Comparison of ENCODE assay signal across 8 cellular contexts in genomic region chr10:99430116-99430450, GRCh38. TPM values are rescaled to one million over a fixed set of nuclear protein-coding genes. Genes with fewer than 3 reads are reported as not detected.
DNase-seq lines count a peak whose midpoint lies in the region; ATAC-seq and TF ChIP-seq lines count a peak whose summit lies in the region.

No MANE protein-coding gene starts in this region.

- DNase-seq in activated naive CD4-positive, alpha-beta T cell treated with anti-CD3 and anti-CD28 coated beads, Interleukin-2, amount 50 U/mL, for 72 hours (ENCODE audit: low spot score in 2 of 2): no peak
- DNase-seq in GM10248 (ENCODE audit: extremely low spot score): no peak
- DNase-seq in effector CD8-positive, alpha-beta T cell (lab: John Stamatoyannopoulos, UW): no peak
- no peak for DNase-seq in cortex of kidney (lab: John Stamatoyannopoulos, UW)

- peaks cover 8% of the 10 kb centered on the region for H3K36me3 ChIP-seq in iPS-20b (ENCODE audit: insufficient read depth, low read depth, low read length)
- peaks cover 7 to 9% of the 10 kb centered on the region in 2 donors for H3K36me3 ChIP-seq in stomach smooth muscle (ENCODE audit: control insufficient read depth in 2 of 2, insufficient read depth in 2 of 2, low read length in 2 of 2)

- H3K27ac ChIP-seq in iPS-20b (ENCODE audit: low read length) (peak overlapping the region; percentile 46), stomach smooth muscle (ENCODE audit: low read length) (peak overlapping the region; percentile 81)

- H3K9me3 ChIP-seq in iPS-20b (ENCODE audit: insufficient read depth, low read depth, low read length): no peaks in the 10 kb centered on the region
- no peaks in the 10 kb centered on the region for H3K9me3 ChIP-seq in stomach smooth muscle (ENCODE audit: control insufficient read depth in 2 of 2, low read length in 2 of 2)

- ATAC-seq in GM19025 (IDR thresholded peaks at IDR 0.05; ENCODE audit: low read depth, unreplicated experiment): peak; percentile 4
- peak; percentile 21 for ATAC-seq in HG03045 (IDR thresholded peaks at IDR 0.05; ENCODE audit: unreplicated experiment)
- ATAC-seq in activated naive CD4-positive, alpha-beta T cell treated with anti-CD3 and anti-CD28 coated beads, Interleukin-2, amount 50 U/mL, for 72 hours: peak in 1 of 2 donors; percentile 7

- H3K4me1 ChIP-seq in iPS-20b (ENCODE audit: insufficient read depth, low read length): peaks cover 6% of the 10 kb centered on the region; the same call in 1 of the 2 replicates
- peaks cover 34% of the 10 kb centered on the region for H3K4me1 ChIP-seq in stomach smooth muscle (ENCODE audit: control insufficient read depth, insufficient read depth, low read length)

- H3K27ac Mint-ChIP-seq in activated naive CD4-positive, alpha-beta T cell treated with anti-CD3 and anti-CD28 coated beads, Interleukin-2, amount 50 U/mL, for 72 hours: peak overlapping the region; percentile 97 to 99

- CTCF ChIA-PET in GM10248 (lab: Yijun Ruan, JAX): interaction anchor here (1.0 to 2.2 kb wide), 8 partner anchors 9 to 962 kb away, joined by 3 to 10 read pairs (median 4); no protein-coding TSS in a partner anchor

- TF ChIP-seq CTCF in GM10248 (IDR thresholded peaks at IDR 0.05; ENCODE audit: control extremely low read depth, extremely low read depth, low read depth, missing control alignments): no peak

- H3K9ac ChIP-seq in iPS-20b (ENCODE audit: low read depth, low read length): peak overlapping the region; percentile 92
- peak overlapping the region; percentile 88 to 94 for H3K9ac ChIP-seq in stomach smooth muscle (ENCODE audit: low read length in 2 of 2)

- H3K4me3 ChIP-seq in iPS-20b (ENCODE audit: low read length): peak overlapping the region; percentile 93
- H3K4me3 ChIP-seq in stomach smooth muscle (ENCODE audit: low read length in 2 of 2): peak overlapping the region; percentile 97 to 99

- POLR2A ChIA-PET in GM10248 (lab: Yijun Ruan, JAX): interaction anchor here (0.7 kb wide), 1 partner anchor 13 kb away, joined by 8 read pairs; no protein-coding TSS in a partner anchor

- no peaks in the 10 kb centered on the region for H3K9me3 Mint-ChIP-seq in activated naive CD4-positive, alpha-beta T cell treated with anti-CD3 and anti-CD28 coated beads, Interleukin-2, amount 50 U/mL, for 72 hours

- no peaks in the 10 kb centered on the region for H3K27me3 ChIP-seq in iPS-20b (ENCODE audit: insufficient read depth, low read length)
- H3K27me3 ChIP-seq in stomach smooth muscle (ENCODE audit: control insufficient read depth in 1 of 2, insufficient read depth in 2 of 2, low read length in 2 of 2): no peaks in the 10 kb centered on the region

- peaks cover 14 to 21% of the 10 kb centered on the region in 2 donors for H3K36me3 Mint-ChIP-seq in activated naive CD4-positive, alpha-beta T cell treated with anti-CD3 and anti-CD28 coated beads, Interleukin-2, amount 50 U/mL, for 72 hours

RNA-seq across cellular contexts. Expression of gene GOT1, which starts 0.3 kb away (rescaled TPM):
- 10 to 100 TPM; 30.6 to 73.0 TPM for total RNA-seq in activated naive CD4-positive, alpha-beta T cell treated with anti-CD3 and anti-CD28 coated beads, Interleukin-2, amount 50 U/mL, for 72 hours
